Comparison of ENCODE assay signal across 8 cellular contexts in the genomic region with DNA sequence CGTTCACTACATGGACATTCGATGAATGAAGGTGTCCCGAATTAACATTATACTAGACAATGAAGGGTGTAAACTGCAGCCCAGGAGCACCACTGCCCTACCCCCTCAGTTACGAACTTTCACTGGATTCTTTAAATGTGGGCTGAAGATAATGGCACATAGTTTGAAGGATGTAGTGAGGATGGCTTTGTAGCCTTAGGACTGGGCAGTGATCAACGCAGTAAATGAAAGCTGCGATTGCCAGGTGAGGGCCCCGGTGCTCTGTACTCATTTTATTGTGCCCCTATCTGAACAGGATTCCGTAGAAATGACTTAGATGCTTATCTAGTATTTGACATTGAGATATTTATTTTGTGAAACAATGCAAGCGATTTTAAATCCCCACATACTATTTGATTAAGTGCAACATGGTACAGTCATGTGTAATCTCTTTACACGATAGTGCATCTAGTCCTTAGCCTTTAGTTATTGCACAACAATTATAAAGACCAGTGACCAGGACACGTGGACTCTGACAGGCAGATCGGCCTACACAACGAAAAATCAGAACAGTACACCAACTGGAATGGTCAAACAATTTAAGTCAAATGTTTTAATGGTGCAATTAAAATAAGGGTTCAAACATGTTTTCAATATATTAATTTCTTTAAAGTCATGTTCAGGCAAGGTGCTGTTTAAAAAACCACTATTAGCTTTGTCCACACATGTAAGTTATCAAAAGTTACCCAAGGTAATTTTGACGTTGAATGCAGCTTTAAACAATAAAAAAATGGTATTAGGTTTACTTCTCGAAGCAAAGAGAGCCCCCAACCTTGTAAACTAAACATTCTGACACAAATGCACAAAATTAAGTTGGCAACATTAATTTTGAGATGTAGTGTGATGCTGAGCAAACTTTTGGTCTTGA. TPM values are rescaled to one million over a fixed set of nuclear protein-coding genes. Genes with fewer than 3 reads are reported as not detected.
DNase-seq lines count a peak whose midpoint lies in the region; ATAC-seq, FAIRE-seq and TF ChIP-seq lines count a peak whose summit lies in the region.

No MANE protein-coding gene starts in this region.

- ATAC-seq in activated T-helper 17 cell treated with anti-CD3 and anti-CD28 coated beads, Interleukin-2, amount 50 U/mL, for 72 hours (replicated peaks): no peak

- H3K27me3 Mint-ChIP-seq in activated T-cell treated with anti-CD3 and anti-CD28 coated beads, Interleukin-2, amount 50 U/mL, for 24 hours: no peaks in the 10 kb centered on the region
- no peaks in the 10 kb centered on the region for H3K27me3 Mint-ChIP-seq in activated T-helper 17 cell treated with anti-CD3 and anti-CD28 coated beads, Interleukin-2, amount 50 U/mL, for 72 hours

- H3K9me3 Mint-ChIP-seq in activated T-cell treated with anti-CD3 and anti-CD28 coated beads, Interleukin-2, amount 50 U/mL, for 24 hours: no peaks in the 10 kb centered on the region
- no peaks in the 10 kb centered on the region for H3K9me3 Mint-ChIP-seq in activated T-helper 17 cell treated with anti-CD3 and anti-CD28 coated beads, Interleukin-2, amount 50 U/mL, for 72 hours

- H3K4me1 Mint-ChIP-seq in activated T-cell treated with anti-CD3 and anti-CD28 coated beads, Interleukin-2, amount 50 U/mL, for 24 hours (ENCODE audit: low read depth): peaks cover 25% of the 10 kb centered on the region
- H3K4me1 Mint-ChIP-seq in activated T-helper 17 cell treated with anti-CD3 and anti-CD28 coated beads, Interleukin-2, amount 50 U/mL, for 72 hours: peaks cover 15% of the 10 kb centered on the region

- DNase-seq in activated T-cell treated with anti-CD3 and anti-CD28 coated beads, Interleukin-2, amount 50 U/mL, for 24 hours: peak; percentile 64
- no peak for DNase-seq in activated T-cell treated with anti-CD3 and anti-CD28 coated beads, Interleukin-2, amount 50 U/mL, for 1 hour
- DNase-seq in fibroblast of gingiva (ENCODE audit: low read depth) (peak; percentile 53), HTR-8/SVneo (ENCODE audit: insufficient read length, low spot score) (no peak), occipital lobe (lab: John Stamatoyannopoulos, UW) (no peak)
- DNase-seq in stimulated activated CD8-positive, alpha-beta memory T cell treated with anti-CD3 and anti-CD28 coated beads, Interleukin-4, amount 100 ng/mL, for 48 hours: peak; percentile 48

- H3K4me3 Mint-ChIP-seq in activated T-cell treated with anti-CD3 and anti-CD28 coated beads, Interleukin-2, amount 50 U/mL, for 24 hours: no peak overlapping the region
- H3K4me3 Mint-ChIP-seq in activated T-helper 17 cell treated with anti-CD3 and anti-CD28 coated beads, Interleukin-2, amount 50 U/mL, for 72 hours: no peak overlapping the region

- H3K36me3 Mint-ChIP-seq in activated T-cell treated with anti-CD3 and anti-CD28 coated beads, Interleukin-2, amount 50 U/mL, for 24 hours (ENCODE audit: low read depth): peaks cover 25% of the 10 kb centered on the region
- H3K36me3 Mint-ChIP-seq in activated T-helper 17 cell treated with anti-CD3 and anti-CD28 coated beads, Interleukin-2, amount 50 U/mL, for 72 hours (ENCODE audit: low read depth): peaks cover 24% of the 10 kb centered on the region

- H3K27ac Mint-ChIP-seq in activated T-cell treated with anti-CD3 and anti-CD28 coated beads, Interleukin-2, amount 50 U/mL, for 24 hours: no peak overlapping the region
- H3K27ac Mint-ChIP-seq in activated T-helper 17 cell treated with anti-CD3 and anti-CD28 coated beads, Interleukin-2, amount 50 U/mL, for 72 hours: no peak overlapping the region

- FAIRE-seq in HTR-8/SVneo (lab: Jason Lieb, UNC): no peak

TF ChIP-seq in PFSK-1, 5 proteins besides CTCF, POLR2A, EP300 and RAD21:
- TF ChIP-seq FOXP2 (optimal IDR thresholded peaks at IDR 0.05; ENCODE audit: borderline replicate concordance, extremely low read depth, extremely low read length, insufficient read depth) (no peak), POLR2AphosphoS5 (IDR thresholded peaks at IDR 0.05; ENCODE audit: low read depth, low read length) (peak; percentile 90), REST (IDR thresholded peaks at IDR 0.05; ENCODE audit: insufficient read depth in 1 of 2, low read depth in 2 of 2, low read length in 2 of 2) (no peak)
TF ChIP-seq in PFSK-1: peak in this region for 1.

RNA-seq across cellular contexts. Expression of gene ERN1, which starts 17.4 kb away (rescaled TPM):
- 14.4 TPM for polyA plus RNA-seq in PFSK-1 (2012; ENCODE audit: insufficient read length, low read depth)
- total RNA-seq in activated T-helper 17 cell treated with anti-CD3 and anti-CD28 coated beads, Interleukin-2, amount 50 U/mL, for 72 hours: 10 to 100 TPM; 42.2 to 93.3 TPM
- 5.9 TPM for total RNA-seq in occipital lobe

Comparison
In these comparisons a context has a peak if more than half of its experiments do, and no peak if none do; other contexts are left out.
1. DNase-seq: peak in activated T-cell treated with anti-CD3 and anti-CD28 coated beads, Interleukin-2, amount 50 U/mL, for 24 hours (single experiment), fibroblast of gingiva (single experiment) and stimulated activated CD8-positive, alpha-beta memory T cell treated with anti-CD3 and anti-CD28 coated beads, Interleukin-4, amount 100 ng/mL, for 48 hours (single experiment); none in activated T-cell treated with anti-CD3 and anti-CD28 coated beads, Interleukin-2, amount 50 U/mL, for 1 hour (single experiment), HTR-8/SVneo (single experiment) and occipital lobe (single experiment).